ENCODE assay signal across 10 cellular contexts in the genomic region with DNA sequence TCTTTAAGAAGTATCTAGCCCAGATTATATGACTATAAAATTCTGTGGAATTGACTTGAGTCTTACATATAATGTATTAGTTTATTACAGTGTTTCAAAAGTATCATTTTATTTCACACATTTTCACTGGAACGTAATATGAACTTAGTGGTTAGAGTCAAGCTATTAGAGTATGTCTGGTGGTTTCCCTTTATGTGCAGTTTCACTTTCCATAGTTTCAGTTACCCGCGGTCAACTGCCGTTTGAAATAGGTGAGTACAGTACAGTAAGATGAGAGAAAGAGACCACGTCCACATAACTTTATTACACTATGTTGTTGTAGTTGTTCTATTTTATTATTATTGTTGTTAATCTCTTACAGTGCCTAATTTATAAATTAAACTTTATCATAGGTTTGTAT. TPM values are rescaled to one million over a fixed set of nuclear protein-coding genes. Genes with fewer than 3 reads are reported as not detected.
DNase-seq lines count a peak whose midpoint lies in the region; ATAC-seq and FAIRE-seq lines count a peak whose summit lies in the region.
"Had no signal": no experiment of that assay in that cellular context is flagged by ENCODE, and none has a peak within 500 bp of the region (broad histone marks: within the 10 kb centered on the region; RNA-seq: fewer than 3 reads in every experiment).

No MANE protein-coding gene starts in this region.

- H3K4me3 ChIP-seq in MG63 (no peak overlapping the region), aorta (ENCODE audit: low read length in 2 of 2) (no peak overlapping the region)
- H3K4me3 ChIP-seq: skin epidermis had no signal

- DNase-seq in GM18507 (ENCODE audit: extremely low spot score, insufficient read length, low read depth) (peak; percentile 9), 8988T (no peak), iPS-NIHi11 (ENCODE audit: low spot score) (no peak), MG63 (no peak), aorta (no peak)
- DNase-seq in activated naive CD8-positive, alpha-beta T cell treated with anti-CD3 and anti-CD28 coated beads for 36 hours, result peak; percentile 30

- 85% methylated on average over 5 of the region's 5 CpGs for WGBS in aorta, 2 donors

- no peaks in the 10 kb centered on the region for H3K36me3 ChIP-seq in MG63
- no peaks in the 10 kb centered on the region for H3K36me3 ChIP-seq in aorta (ENCODE audit: control insufficient read depth in 1 of 2, insufficient read depth in 2 of 2, low read length in 1 of 2)

- H3K9me3 ChIP-seq in MG63 (no peaks in the 10 kb centered on the region), aorta (ENCODE audit: control insufficient read depth, low read length) (no peaks in the 10 kb centered on the region)

- no peak overlapping the region for H3K27ac Mint-ChIP-seq in activated naive CD8-positive, alpha-beta T cell treated with anti-CD3 and anti-CD28 coated beads for 36 hours
- H3K27ac Mint-ChIP-seq: brain had no signal

- peak overlapping the region in 1 of 2 donors; percentile 14 for H3K27ac ChIP-seq in aorta (ENCODE audit: low read depth in 1 of 2, low read length in 2 of 2)
- H3K27ac ChIP-seq: skin epidermis had no signal

- H3K27me3 ChIP-seq in MG63 (no peaks in the 10 kb centered on the region), aorta (ENCODE audit: control insufficient read depth in 1 of 2, insufficient read depth in 2 of 2, low read length in 1 of 2) (no peaks in the 10 kb centered on the region)

- H3K4me3 Mint-ChIP-seq in activated naive CD8-positive, alpha-beta T cell treated with anti-CD3 and anti-CD28 coated beads for 36 hours, result no peak overlapping the region
- H3K4me3 Mint-ChIP-seq: brain had no signal

- intact Hi-C loops in aorta (cut with DNase I), result no loop called here

- H3K27me3 Mint-ChIP-seq in activated naive CD8-positive, alpha-beta T cell treated with anti-CD3 and anti-CD28 coated beads for 36 hours, result no peaks in the 10 kb centered on the region
- H3K27me3 Mint-ChIP-seq: brain had no signal

- peak; percentile 99 for ATAC-seq in GM21390 (IDR thresholded peaks at IDR 0.05; ENCODE audit: unreplicated experiment)
- peak; percentile 100 for ATAC-seq in HG03432 (IDR thresholded peaks at IDR 0.05; ENCODE audit: unreplicated experiment)
- ATAC-seq in aorta (ENCODE audit: low FRiP score), result no peak

- peaks cover 5% of the 10 kb centered on the region for H3K36me3 Mint-ChIP-seq in activated naive CD8-positive, alpha-beta T cell treated with anti-CD3 and anti-CD28 coated beads for 36 hours
- H3K36me3 Mint-ChIP-seq: brain had no signal

- FAIRE-seq in GM18507 (lab: Jason Lieb, UNC), result peak; percentile 90

- H3K4me1 Mint-ChIP-seq in activated naive CD8-positive, alpha-beta T cell treated with anti-CD3 and anti-CD28 coated beads for 36 hours, result peaks cover 21% of the 10 kb centered on the region

- no peaks in the 10 kb centered on the region for H3K9me3 Mint-ChIP-seq in activated naive CD8-positive, alpha-beta T cell treated with anti-CD3 and anti-CD28 coated beads for 36 hours
- H3K9me3 Mint-ChIP-seq: brain had no signal

- H3K4me1 ChIP-seq in aorta (ENCODE audit: control insufficient read depth in 1 of 2, insufficient read depth in 2 of 2, low read length in 2 of 2), result no peaks in the 10 kb centered on the region

RNA-seq across cellular contexts. Expression of a gene that starts 50.5 kb away (rescaled TPM):
- total RNA-seq in activated naive CD8-positive, alpha-beta T cell treated with anti-CD3 and anti-CD28 coated beads for 36 hours, result 10 to 100 TPM; 12.7 to 13.6 TPM
- total RNA-seq in MG63 (2014; rRNA removed; shearing (Covaris generic); ENCODE audit: low replicate concordance), result 37.3 and 58.3 TPM in 2 replicates
- 10 to 100 TPM; 24.9 to 36.1 TPM for total RNA-seq in aorta
- 10 to 100 TPM; 16.1 to 23.3 TPM for polyA plus RNA-seq in aorta

Comparison
In these comparisons a context has a peak if more than half of its experiments do, and no peak if none do; other contexts are left out.
1. DNase-seq: peak in GM18507 (single experiment) and activated naive CD8-positive, alpha-beta T cell treated with anti-CD3 and anti-CD28 coated beads for 36 hours (single experiment); none in 8988T (single experiment), iPS-NIHi11 (single experiment), MG63 (single experiment) and aorta (0 of 2).